In genomic region chr1:115329965-115330364, GRCh38 we compare ENCODE assay signal across 1 cellular context.
TF ChIP-seq lines count a peak whose summit lies in the region.

No MANE protein-coding gene starts in this region.

TF ChIP-seq in SK-N-SH, 30 proteins besides CTCF, POLR2A, EP300 and RAD21 (continued from another document):
- TF ChIP-seq TEAD4 (IDR thresholded peaks at IDR 0.05; ENCODE audit: borderline replicate concordance, insufficient read depth) (peak; percentile 17; the same call in 1 of the 2 replicates), USF2 (IDR thresholded peaks at IDR 0.05; ENCODE audit: borderline replicate concordance, low read depth, low read length) (no peak), EZH2phosphoT487 (IDR thresholded peaks at IDR 0.05; ENCODE audit: borderline replicate concordance, low read depth) (no peak), MAX (IDR thresholded peaks at IDR 0.05; ENCODE audit: low read depth) (0 out of 2 replicates have a peak, but pooled peaks have one; percentile 16), TCF12 (IDR thresholded peaks at IDR 0.05) (0 out of 2 replicates have a peak, but pooled peaks have one; percentile 52), TAF1 (IDR thresholded peaks at IDR 0.05; ENCODE audit: borderline replicate concordance, low read depth, low read length) (no peak), RCOR1 (IDR thresholded peaks at IDR 0.05; ENCODE audit: low read length) (no peak), USF1 (IDR thresholded peaks at IDR 0.05; ENCODE audit: borderline replicate concordance, low read depth) (no peak)
